Comparison of ENCODE assay signal across 34 cellular contexts in genomic region chr9:87083986-87084385, GRCh38.
"Had no signal": no experiment of that assay in that cellular context is flagged by ENCODE, and none has a peak within 500 bp of the region (broad histone marks: within the 10 kb centered on the region; RNA-seq: fewer than 3 reads in every experiment).

No MANE protein-coding gene starts in this region.

- H3K4me1 Mint-ChIP-seq: activated B cell treated with CpG ODN at 0.5 μM for 24 hours; activated CD4-positive, alpha-beta T cell treated with anti-CD3 and anti-CD28 coated beads, Interleukin-2, amount 10 ng/mL, durations not matched to agents 24 days and 14 days; activated naive CD4-positive, alpha-beta T cell treated with anti-CD3 and anti-CD28 coated beads, Interleukin-2, amount 10 ng/mL, durations not matched to agents 7 days and 5 days; activated naive CD4-positive, alpha-beta T cell treated with anti-CD3 and anti-CD28 coated beads, Interleukin-2, amount 50 U/mL, for 24 hours; activated naive CD8-positive, alpha-beta T cell treated with anti-CD3 and anti-CD28 coated beads, Interleukin-2, amount 10 ng/mL, durations not matched to agents 7 days and 5 days; activated naive CD8-positive, alpha-beta T cell treated with anti-CD3 and anti-CD28 coated beads, Interleukin-2, amount 50 U/mL, for 24 hours; central memory CD8-positive, alpha-beta T cell had no signal

- ATAC-seq: activated CD8-positive, alpha-beta T cell treated with anti-CD3 and anti-CD28 coated beads for 36 hours; activated naive CD8-positive, alpha-beta T cell treated with anti-CD3 and anti-CD28 coated beads, Interleukin-2, amount 50 U/mL, for 24 hours had no signal

- H3K4me3 Mint-ChIP-seq: activated B cell treated with CpG ODN at 0.5 μM for 24 hours; activated CD4-positive, alpha-beta memory T cell treated with anti-CD3 and anti-CD28 coated beads for 36 hours; activated CD4-positive, alpha-beta T cell treated with anti-CD3 and anti-CD28 coated beads, Interleukin-2, amount 10 ng/mL, durations not matched to agents 24 days and 14 days; activated CD8-positive, alpha-beta T cell treated with anti-CD3 and anti-CD28 coated beads for 36 hours; activated naive CD4-positive, alpha-beta T cell treated with anti-CD3 and anti-CD28 coated beads, Interleukin-2, amount 10 ng/mL, durations not matched to agents 7 days and 5 days; activated naive CD4-positive, alpha-beta T cell treated with anti-CD3 and anti-CD28 coated beads, Interleukin-2, amount 50 U/mL, for 24 hours; activated naive CD8-positive, alpha-beta T cell; activated naive CD8-positive, alpha-beta T cell treated with anti-CD3 and anti-CD28 coated beads, Interleukin-2, amount 10 ng/mL, durations not matched to agents 7 days and 5 days; activated naive CD8-positive, alpha-beta T cell treated with anti-CD3 and anti-CD28 coated beads, Interleukin-2, amount 50 U/mL, for 24 hours; activated T-cell treated with anti-CD3 and anti-CD28 coated beads, Interleukin-2, amount 50 U/mL, for 24 hours; brain; central memory CD8-positive, alpha-beta T cell; T-helper 1 cell treated with Interleukin-12 subunit alpha and Interleukin-12 subunit beta and Interleukin-4 antibody, amounts not matched to agents 30 μg/mL and 1 μg/mL, for 36 hours had no signal

- DNase-seq: activated B cell treated with CpG ODN at 0.5 μM for 24 hours; activated CD4-positive, alpha-beta memory T cell treated with anti-CD3 and anti-CD28 coated beads for 36 hours; activated CD4-positive, alpha-beta T cell treated with anti-CD3 and anti-CD28 coated beads for 4 hours; activated CD4-positive, alpha-beta T cell treated with anti-CD3 and anti-CD28 coated beads, Interleukin-2, amount 10 ng/mL, durations not matched to agents 24 days and 14 days; activated CD4-positive, alpha-beta T cell treated with anti-CD3 and anti-CD28 coated beads, Interleukin-2, amount 50 U/mL, for 1 hour; activated CD4-positive, alpha-beta T cell treated with anti-CD3 and anti-CD28 coated beads, Interleukin-2, amount 50 U/mL, for 4 hours; activated CD4-positive, CD25-positive, alpha-beta regulatory T cell treated with anti-CD3 and anti-CD28 coated beads, Interleukin-2, amount 50 U/mL, for 72 hours; activated CD8-positive, alpha-beta memory T cell treated with anti-CD3 and anti-CD28 coated beads, Interleukin-2, amount 50 U/mL, for 4 hours; activated CD8-positive, alpha-beta T cell treated with anti-CD3 and anti-CD28 coated beads for 36 hours; activated effector memory CD4-positive, alpha-beta T cell treated with Interleukin-2 at 50 U/mL for 16 hours; activated gamma-delta T cell; activated naive CD4-positive, alpha-beta T cell treated with anti-CD3 and anti-CD28 coated beads, Interleukin-2, amount 10 ng/mL, durations not matched to agents 7 days and 5 days; activated naive CD4-positive, alpha-beta T cell treated with Interleukin-2 at 50 U/mL for 16 hours; activated naive CD8-positive, alpha-beta T cell treated with anti-CD3 and anti-CD28 coated beads, Interleukin-2, amount 10 ng/mL, durations not matched to agents 7 days and 5 days; activated naive CD8-positive, alpha-beta T cell treated with anti-CD3 and anti-CD28 coated beads, Interleukin-2, amount 50 U/mL, for 24 hours; activated T-cell treated with anti-CD3 and anti-CD28 coated beads for 4 hours; activated T-cell treated with anti-CD3 and anti-CD28 coated beads, Interleukin-2, amount 50 U/mL, for 24 hours; activated T-cell treated with anti-CD3 and anti-CD28 coated beads, Interleukin-2, amount 50 U/mL, for 48 hours; amygdala; anterior cingulate cortex; caudate nucleus; cerebellar nuclear complex; SW 1271; T-helper 1 cell; T-helper 2 cell had no signal

- H3K36me3 Mint-ChIP-seq: activated CD4-positive, alpha-beta memory T cell treated with anti-CD3 and anti-CD28 coated beads for 36 hours; activated naive CD4-positive, alpha-beta T cell treated with anti-CD3 and anti-CD28 coated beads, Interleukin-2, amount 10 ng/mL, durations not matched to agents 7 days and 5 days; activated naive CD4-positive, alpha-beta T cell treated with anti-CD3 and anti-CD28 coated beads, Interleukin-2, amount 50 U/mL, for 24 hours; activated naive CD8-positive, alpha-beta T cell; activated naive CD8-positive, alpha-beta T cell treated with anti-CD3 and anti-CD28 coated beads, Interleukin-2, amount 10 ng/mL, durations not matched to agents 7 days and 5 days; brain had no signal

- H3K9me3 ChIP-seq: ascending aorta had no signal

- H3K36me3 ChIP-seq: ascending aorta, cardiac muscle cell had no signal

- H3K27ac Mint-ChIP-seq: activated B cell treated with CpG ODN at 0.5 μM for 24 hours; activated CD4-positive, alpha-beta memory T cell treated with anti-CD3 and anti-CD28 coated beads for 36 hours; activated CD4-positive, alpha-beta T cell treated with anti-CD3 and anti-CD28 coated beads, Interleukin-2, amount 10 ng/mL, durations not matched to agents 24 days and 14 days; activated CD8-positive, alpha-beta T cell treated with anti-CD3 and anti-CD28 coated beads for 36 hours; activated naive CD4-positive, alpha-beta T cell treated with anti-CD3 and anti-CD28 coated beads, Interleukin-2, amount 10 ng/mL, durations not matched to agents 7 days and 5 days; activated naive CD4-positive, alpha-beta T cell treated with anti-CD3 and anti-CD28 coated beads, Interleukin-2, amount 50 U/mL, for 24 hours; activated naive CD8-positive, alpha-beta T cell; activated naive CD8-positive, alpha-beta T cell treated with anti-CD3 and anti-CD28 coated beads, Interleukin-2, amount 10 ng/mL, durations not matched to agents 7 days and 5 days; activated naive CD8-positive, alpha-beta T cell treated with anti-CD3 and anti-CD28 coated beads, Interleukin-2, amount 50 U/mL, for 24 hours; activated T-cell treated with anti-CD3 and anti-CD28 coated beads, Interleukin-2, amount 50 U/mL, for 24 hours; activated T-helper 2 cell treated with anti-CD3 and anti-CD28 coated beads, Interferon-gamma antibody, Interleukin-2, Interleukin-4, amounts not matched to agents 10 μg/mL and 5 μg/mL and 100 μg/mL, durations not matched to agents 14 hours and 24 hours and 36 hours; brain; T-helper 1 cell treated with Interleukin-12 subunit alpha and Interleukin-12 subunit beta and Interleukin-4 antibody, amounts not matched to agents 30 μg/mL and 1 μg/mL, for 36 hours had no signal

- H3K27me3 ChIP-seq: ascending aorta, cardiac muscle cell had no signal

- H3K27me3 Mint-ChIP-seq: activated B cell treated with CpG ODN at 0.5 μM for 24 hours; activated CD4-positive, alpha-beta memory T cell treated with anti-CD3 and anti-CD28 coated beads for 36 hours; activated CD4-positive, alpha-beta T cell treated with anti-CD3 and anti-CD28 coated beads, Interleukin-2, amount 10 ng/mL, durations not matched to agents 24 days and 14 days; activated CD8-positive, alpha-beta T cell treated with anti-CD3 and anti-CD28 coated beads for 36 hours; activated naive CD4-positive, alpha-beta T cell treated with anti-CD3 and anti-CD28 coated beads, Interleukin-2, amount 10 ng/mL, durations not matched to agents 7 days and 5 days; activated naive CD8-positive, alpha-beta T cell treated with anti-CD3 and anti-CD28 coated beads, Interleukin-2, amount 10 ng/mL, durations not matched to agents 7 days and 5 days; brain had no signal

- H3K4me3 ChIP-seq: ascending aorta, cardiac muscle cell had no signal

- H3K27ac ChIP-seq: ascending aorta, cardiac muscle cell, VCaP had no signal

- H3K9me3 Mint-ChIP-seq: activated CD8-positive, alpha-beta T cell treated with anti-CD3 and anti-CD28 coated beads for 36 hours; activated naive CD8-positive, alpha-beta T cell treated with anti-CD3 and anti-CD28 coated beads, Interleukin-2, amount 10 ng/mL, durations not matched to agents 7 days and 5 days; activated T-cell treated with anti-CD3 and anti-CD28 coated beads, Interleukin-2, amount 50 U/mL, for 24 hours; central memory CD8-positive, alpha-beta T cell; T-helper 1 cell treated with Interleukin-12 subunit alpha and Interleukin-12 subunit beta and Interleukin-4 antibody, amounts not matched to agents 30 μg/mL and 1 μg/mL, for 36 hours had no signal
